Comparison of ENCODE assay signal across 7 cellular contexts in the genomic region with DNA sequence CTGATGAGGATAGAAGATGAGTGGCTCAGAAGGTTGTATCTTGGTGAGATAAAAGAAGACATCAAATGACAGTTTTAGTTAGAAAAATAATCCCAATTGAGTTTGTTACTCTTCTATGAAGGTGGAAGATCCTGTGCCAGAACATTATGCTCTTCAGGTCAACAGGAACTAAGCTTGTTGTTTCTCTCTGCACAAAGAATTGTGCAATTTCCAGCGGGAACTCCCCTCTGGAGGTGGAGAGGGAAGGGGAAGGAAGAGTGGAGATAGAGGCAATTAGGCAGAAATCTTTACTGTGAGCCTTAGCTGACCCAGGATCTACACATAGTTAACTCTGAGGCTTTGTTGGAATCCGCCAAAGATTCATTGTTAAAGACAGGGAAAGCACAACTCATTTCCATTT.
DNase-seq lines count a peak whose midpoint lies in the region; ATAC-seq, FAIRE-seq and TF ChIP-seq lines count a peak whose summit lies in the region.
"Not testable (repeated sequence)": the region's sequence is repeated elsewhere in the genome, so short reads cannot be mapped to it uniquely, and the experiment has no call there.

No MANE protein-coding gene starts in this region.

- not testable (repeated sequence) for H3K27me3 ChIP-seq in K562 (ENCODE audit: control insufficient read depth in 2 of 2, insufficient read depth in 2 of 2, low read length in 2 of 2); heart left ventricle; right cardiac atrium (ENCODE audit: control insufficient read depth, insufficient read depth); left lung; lower lobe of right lung (ENCODE audit: low read depth); naive thymus-derived CD4-positive, alpha-beta T cell (ENCODE audit: control insufficient read depth in 2 of 2, insufficient read depth in 2 of 2, low read length in 2 of 2); upper lobe of right lung

- H3K4me1 Mint-ChIP-seq in naive thymus-derived CD4-positive, alpha-beta T cell, result not testable (repeated sequence)

- WGBS in K562 (ENCODE audit: insufficient coverage, low coverage, missing lambda C conversion rate), result no CpG with 5 or more reads among the region's 2 CpGs
- WGBS in heart left ventricle, 4 donors, result 40 to 100% (median 80%) methylated on average over 1 of the region's 2 CpGs
- 56% methylated on average over 1 of the region's 2 CpGs for WGBS in right cardiac atrium

- not testable (repeated sequence) for TF ChIP-seq RAD21 in K562 (CRISPR knock-in tag; conservative IDR thresholded peaks at IDR 0.05 in 1 of 2, IDR thresholded peaks at IDR 0.05 in 1 of 2)

- FAIRE-seq in K562 (lab: Jason Lieb, UNC), result not testable (repeated sequence)

- TF ChIP-seq EP300 in K562 (IDR thresholded peaks at IDR 0.05; ENCODE audit: low read length), result not testable (repeated sequence)

- not testable (repeated sequence) for H3K36me3 ChIP-seq in K562 (ENCODE audit: control insufficient read depth, insufficient read depth, low read length); heart left ventricle; left lung; lower lobe of right lung; naive thymus-derived CD4-positive, alpha-beta T cell (ENCODE audit: control insufficient read depth in 2 of 3, insufficient read depth in 3 of 3, low read length in 3 of 3); upper lobe of right lung

- not testable (repeated sequence) for H3K4me1 ChIP-seq in K562 (replicated peaks in 1 of 2; ENCODE audit: control insufficient read depth in 2 of 2, insufficient read depth in 2 of 2, low read length in 2 of 2); heart left ventricle; right cardiac atrium (ENCODE audit: control insufficient read depth, insufficient read depth, low read length); left lung; lower lobe of right lung; naive thymus-derived CD4-positive, alpha-beta T cell (ENCODE audit: control insufficient read depth in 2 of 2, insufficient read depth in 2 of 2, low read length in 2 of 2); upper lobe of right lung

- BruUV-seq in K562 (replicated peaks; lab: Mats Ljungman, UMichigan), result not testable (repeated sequence)

- not testable (repeated sequence) for TF ChIP-seq CTCF in K562 (IDR thresholded peaks at IDR 0.05 in 2 of 3, conservative IDR thresholded peaks at IDR 0.05 in 1 of 3; ENCODE audit: insufficient read depth in 2 of 3, low read depth in 1 of 3, low read length in 3 of 3); heart left ventricle (IDR thresholded peaks at IDR 0.05); left lung (IDR thresholded peaks at IDR 0.05); lower lobe of right lung (IDR thresholded peaks at IDR 0.05); upper lobe of right lung (IDR thresholded peaks at IDR 0.05)

- H2AFZ ChIP-seq in K562 (ENCODE audit: low read depth, low read length), result not testable (repeated sequence)

- not testable (repeated sequence) for H3K9me1 ChIP-seq in K562 (ENCODE audit: control insufficient read depth, insufficient read depth, low read length)

- H3K9me3 Mint-ChIP-seq in naive thymus-derived CD4-positive, alpha-beta T cell, result not testable (repeated sequence)

- CTCF ChIA-PET in K562 (lab: Yijun Ruan, JAX; ENCODE audit: low intra/inter-chr PET ratio); naive thymus-derived CD4-positive, alpha-beta T cell (lab: Charles Lee): not testable (repeated sequence)

- H3K27me3 Mint-ChIP-seq in naive thymus-derived CD4-positive, alpha-beta T cell, result not testable (repeated sequence)

- H3K4me3 ChIP-seq in K562; heart left ventricle; right cardiac atrium (ENCODE audit: low read length); left lung; lower lobe of right lung; naive thymus-derived CD4-positive, alpha-beta T cell (ENCODE audit: low read length); upper lobe of right lung: not testable (repeated sequence)

- not testable (repeated sequence) for H3K36me3 Mint-ChIP-seq in naive thymus-derived CD4-positive, alpha-beta T cell

- not testable (repeated sequence) for H3K9ac ChIP-seq in K562 (ENCODE audit: insufficient read depth in 1 of 2, low read depth in 2 of 2, low read length in 2 of 2)

- in situ Hi-C loops in K562 (cut with MboI), result not testable (repeated sequence)

- not testable (repeated sequence) for H4K20me1 ChIP-seq in K562 (replicated peaks; ENCODE audit: control insufficient read depth, insufficient read depth, low read length)

- not testable (repeated sequence) for H3K4me2 ChIP-seq in K562 (ENCODE audit: insufficient read depth, low read length)

- not testable (repeated sequence) for H3K79me2 ChIP-seq in K562 (ENCODE audit: control insufficient read depth, insufficient read depth, low read length)

- intact Hi-C loops in K562 (cut with micrococcal nuclease); heart left ventricle (cut with DNase I); right cardiac atrium (cut with DNase I); left lung (cut with DNase I); lower lobe of right lung (cut with DNase I); naive thymus-derived CD4-positive, alpha-beta T cell (cut with micrococcal nuclease); upper lobe of right lung (cut with DNase I): not testable (repeated sequence)

- not testable (repeated sequence) for H3K4me3 Mint-ChIP-seq in naive thymus-derived CD4-positive, alpha-beta T cell

- not testable (repeated sequence) for DNase-seq in K562 (ENCODE audit: extremely low read depth in 1 of 4, low spot score in 3 of 4); heart left ventricle; right cardiac atrium; left lung; lower lobe of right lung; naive thymus-derived CD4-positive, alpha-beta T cell; upper lobe of right lung

- ATAC-seq in K562 (peak; percentile 15; the same call in 2 of the 3 replicates), heart left ventricle (peak; percentile 58 to 66 (median 63)), right cardiac atrium (peak; percentile 79 to 84), left lung (peak; percentile 72), lower lobe of right lung (peak; percentile 53 to 75), upper lobe of right lung (peak; percentile 83)
- peak; percentile 57 for ATAC-seq in naive thymus-derived CD4-positive, alpha-beta T cell

- not testable (repeated sequence) for H3K9me3 ChIP-seq in K562 (replicated peaks; ENCODE audit: control insufficient read depth, insufficient read depth, low read depth, low read length); heart left ventricle; right cardiac atrium (ENCODE audit: control insufficient read depth, low read length); left lung; lower lobe of right lung; naive thymus-derived CD4-positive, alpha-beta T cell (ENCODE audit: control insufficient read depth in 2 of 3, low read length in 3 of 3); upper lobe of right lung

- H3K27ac Mint-ChIP-seq in naive thymus-derived CD4-positive, alpha-beta T cell, result not testable (repeated sequence)

- not testable (repeated sequence) for H3K27ac ChIP-seq in K562 (ENCODE audit: extremely low read depth, low read depth, low read length); heart left ventricle; right cardiac atrium (ENCODE audit: low read length); left lung; lower lobe of right lung; naive thymus-derived CD4-positive, alpha-beta T cell (ENCODE audit: low read depth, low read length); upper lobe of right lung

- TF ChIP-seq POLR2A in K562 (conservative IDR thresholded peaks at IDR 0.05); heart left ventricle (IDR thresholded peaks at IDR 0.05): not testable (repeated sequence)

- POLR2A ChIA-PET in K562 (lab: Yijun Ruan, JAX); naive thymus-derived CD4-positive, alpha-beta T cell (lab: Charles Lee): not testable (repeated sequence)

Comparison
In these comparisons a context has a peak if more than half of its experiments do, and no peak if none do; other contexts are left out.
1. ATAC-seq: peak in every context shown above with its lines; median percentile 83 in upper lobe of right lung; 82 in right cardiac atrium; 72 in left lung; 64 in lower lobe of right lung; 63 in heart left ventricle; 57 in naive thymus-derived CD4-positive, alpha-beta T cell; 15 in K562.